ENCODE assay signal across 8 cellular contexts in genomic region chr15:72782274-72782992, GRCh38. TPM values are rescaled to one million over a fixed set of nuclear protein-coding genes. Genes with fewer than 3 reads are reported as not detected.
DNase-seq lines count a peak whose midpoint lies in the region; ATAC-seq, FAIRE-seq and TF ChIP-seq lines count a peak whose summit lies in the region.

No MANE protein-coding gene starts in this region.

- WGBS in lung, 2 donors: 42 to 49% methylated on average over 14 of the region's 14 CpGs

- H3K27ac ChIP-seq in right atrium auricular region: peak overlapping the region in 1 of 2 donors; percentile 89
- H3K27ac ChIP-seq in astrocyte (ENCODE audit: low read depth, low read length): peak overlapping the region; percentile 86
- H3K27ac ChIP-seq in lung (ENCODE audit: low read depth in 1 of 2, low read length in 1 of 2): peak overlapping the region; percentile 91 to 100
- H3K27ac ChIP-seq in vagina: peak overlapping the region; percentile 89

- H3K9ac ChIP-seq in astrocyte (ENCODE audit: low read length): peak overlapping the region; percentile 92

- peak overlapping the region; percentile 90 for H2AFZ ChIP-seq in astrocyte (ENCODE audit: low read depth, low read length)

- H3K36me3 Mint-ChIP-seq in astrocyte (ENCODE audit: low read depth, unreplicated experiment): peaks cover 3% of the 10 kb centered on the region

- H3K79me2 ChIP-seq in astrocyte (ENCODE audit: insufficient read depth, low read length): peaks cover 54% of the 10 kb centered on the region

- no peak for TF ChIP-seq POLR2A in vagina (IDR thresholded peaks at IDR 0.05)

- no peaks in the 10 kb centered on the region for H3K9me3 Mint-ChIP-seq in astrocyte (ENCODE audit: unreplicated experiment)

- H3K4me3 Mint-ChIP-seq in astrocyte (ENCODE audit: unreplicated experiment): peak overlapping the region; percentile 92

- TF ChIP-seq CTCF in right atrium auricular region (IDR thresholded peaks at IDR 0.05): no peak
- TF ChIP-seq CTCF in astrocyte (IDR thresholded peaks at IDR 0.05; ENCODE audit: insufficient read depth, low read depth, low read length): no peak
- TF ChIP-seq CTCF in lung (IDR thresholded peaks at IDR 0.05; ENCODE audit: control extremely low read depth, extremely low read depth): no peak
- TF ChIP-seq CTCF in vagina (IDR thresholded peaks at IDR 0.05): no peak
- TF ChIP-seq CTCF in D721Med (IDR thresholded peaks at IDR 0.05; ENCODE audit: insufficient read depth, missing control alignments): no peak

- no peaks in the 10 kb centered on the region for H3K27me3 ChIP-seq in right atrium auricular region
- no peaks in the 10 kb centered on the region for H3K27me3 ChIP-seq in astrocyte (ENCODE audit: insufficient read depth, low read length)
- H3K27me3 ChIP-seq in lung (ENCODE audit: control insufficient read depth, insufficient read depth): no peaks in the 10 kb centered on the region
- H3K27me3 ChIP-seq in vagina: no peaks in the 10 kb centered on the region

- DNase-seq in right atrium auricular region (ENCODE audit: low spot score) (no peak), Right ventricle myocardium superior (no peak), astrocyte (ENCODE audit: low read depth) (no peak), lung (ENCODE audit: low spot score) (no peak), vagina (ENCODE audit: extremely low spot score in 2 of 2) (no peak), D721Med (ENCODE audit: insufficient read length, low spot score) (no peak), cerebellar cortex (ENCODE audit: low spot score) (no peak), MV-4-11 (lab: John Stamatoyannopoulos, UW) (no peak)

- H3K27me3 Mint-ChIP-seq in astrocyte (ENCODE audit: low read depth, unreplicated experiment): no peaks in the 10 kb centered on the region

- H3K9me3 ChIP-seq in right atrium auricular region (no peaks in the 10 kb centered on the region), astrocyte (ENCODE audit: insufficient read depth, low read depth, low read length) (no peaks in the 10 kb centered on the region), lung (ENCODE audit: control insufficient read depth in 2 of 2, insufficient read depth in 1 of 2, low read length in 1 of 2) (no peaks in the 10 kb centered on the region), vagina (no peaks in the 10 kb centered on the region)

- H4K20me1 ChIP-seq in astrocyte (ENCODE audit: insufficient read depth, low read length): peaks cover 36% of the 10 kb centered on the region

- H3K4me2 ChIP-seq in astrocyte (ENCODE audit: low read length): peak overlapping the region; percentile 96

- ATAC-seq in Right ventricle myocardium superior (ENCODE audit: poor library complexity): no peak
- no peak for ATAC-seq in lung (ENCODE audit: insufficient read depth, low FRiP score)

- H3K27ac Mint-ChIP-seq in astrocyte (ENCODE audit: unreplicated experiment): peak overlapping the region; percentile 63

- intact Hi-C loops in Right ventricle myocardium superior (cut with DNase I) (no loop called here), vagina (cut with DNase I) (no loop called here)

- H3K4me1 Mint-ChIP-seq in astrocyte (ENCODE audit: low read depth, unreplicated experiment): peaks cover 45% of the 10 kb centered on the region

- H3K36me3 ChIP-seq in right atrium auricular region (peaks cover 8% of the 10 kb centered on the region), astrocyte (ENCODE audit: insufficient read depth, low read length) (no peaks in the 10 kb centered on the region), lung (ENCODE audit: control insufficient read depth in 2 of 2, insufficient read depth in 2 of 2, low read length in 2 of 2) (peaks cover 0 to 2% of the 10 kb centered on the region in 2 donors), vagina (peaks cover 0 to 6% of the 10 kb centered on the region in 2 donors)

- H3K4me3 ChIP-seq in right atrium auricular region: peak overlapping the region; percentile 95 to 96
- H3K4me3 ChIP-seq in astrocyte (ENCODE audit: insufficient read depth, low read depth, low read length): peak overlapping the region; percentile 99
- H3K4me3 ChIP-seq in lung: peak overlapping the region; percentile 99
- H3K4me3 ChIP-seq in vagina: peak overlapping the region; percentile 76 to 82

- H3K4me1 ChIP-seq in right atrium auricular region (peaks cover 0 to 27% of the 10 kb centered on the region in 2 donors), astrocyte (ENCODE audit: insufficient read depth, low read length) (peaks cover 26% of the 10 kb centered on the region), lung (ENCODE audit: control insufficient read depth in 2 of 2, insufficient read depth in 2 of 2, low read length in 2 of 2) (peaks cover 6 to 9% of the 10 kb centered on the region in 2 donors), vagina (peaks cover 42% of the 10 kb centered on the region)

- no peak for FAIRE-seq in astrocyte (lab: Jason Lieb, UNC)
- no peak for FAIRE-seq in D721Med (lab: Jason Lieb, UNC)

RNA-seq across cellular contexts. Expression of gene ADPGK, which starts 1.1 kb away (rescaled TPM):
- total RNA-seq in right atrium auricular region: 10 to 100 TPM; 10.4 to 16.3 TPM
- total RNA-seq in Right ventricle myocardium superior: 7.7 TPM
- 67.3 and 72.1 TPM in 2 replicates for total RNA-seq in astrocyte
- total RNA-seq in lung: 100 to 1,000 TPM in 1 of 2 donors, 10 to 100 TPM in 1; 87.7 to 102 TPM
- 10 to 100 TPM; 53.9 to 97.0 TPM for polyA plus RNA-seq in lung
- total RNA-seq in vagina: 53.8 TPM
